ENCODE assay signal across 1 cellular context in genomic region chr6:26204332-26205160, GRCh38.
TF ChIP-seq lines count a peak whose summit lies in the region.

No MANE protein-coding gene starts in this region.

TF ChIP-seq in K562, 482 proteins besides CTCF, POLR2A, EP300 and RAD21 (continued from another document and continues in another):
- TF ChIP-seq TSHZ1 (CRISPR knock-in tag; IDR thresholded peaks at IDR 0.05) (no peak; the same call in 1 of the 2 replicates), IRF2 (CRISPR knock-in tag; IDR thresholded peaks at IDR 0.05) (no peak), U2AF2 (optimal IDR thresholded peaks at IDR 0.05; ENCODE audit: low read depth, low read length) (no peak), FIP1L1 (IDR thresholded peaks at IDR 0.05; ENCODE audit: low read depth, low read length, poor library complexity, severe bottlenecking) (peak; percentile 98), SMARCE1 (IDR thresholded peaks at IDR 0.05) (peak; percentile 44), MXI1 (IDR thresholded peaks at IDR 0.05; ENCODE audit: low read depth, low read length) (peak; percentile 59), TRIM24 (IDR thresholded peaks at IDR 0.05) (peak; percentile 52 to 64; a peak in 3 of 4 replicates), XRCC3 (IDR thresholded peaks at IDR 0.05) (no peak), ZNF609 (CRISPR knock-in tag; IDR thresholded peaks at IDR 0.05; ENCODE audit: borderline replicate concordance) (no peak), IRF1 (CRISPR knock-in tag; IDR thresholded peaks at IDR 0.05; ENCODE audit: borderline replicate concordance) (peak; percentile 65; the same call in 1 of the 2 replicates), HMG20B (CRISPR knock-in tag; IDR thresholded peaks at IDR 0.05) (peak; percentile 87; the same call in 1 of the 2 replicates), KAT7 (CRISPR knock-in tag; IDR thresholded peaks at IDR 0.05; ENCODE audit: borderline replicate concordance) (peak; percentile 98; the same call in 1 of the 2 replicates), ARID2 (IDR thresholded peaks at IDR 0.05) (0 out of 2 replicates have a peak, but pooled peaks have one; percentile 6), ZNF586 (CRISPR knock-in tag; conservative IDR thresholded peaks at IDR 0.05) (no peak), ILK (tag; IDR thresholded peaks at IDR 0.05; ENCODE audit: borderline replicate concordance, low read depth) (0 out of 2 replicates have a peak, but pooled peaks have one; percentile 13), TCFL5 (CRISPR knock-in tag; conservative IDR thresholded peaks at IDR 0.05) (0 out of 2 replicates have a peak, but pooled peaks have one; percentile 50), ZBTB9 (CRISPR knock-in tag; IDR thresholded peaks at IDR 0.05) (no peak), CEBPZ (IDR thresholded peaks at IDR 0.05; ENCODE audit: borderline replicate concordance, low read depth, low read length) (no peak), EP400 (IDR thresholded peaks at IDR 0.05) (peak; percentile 86), ZBTB49 (CRISPR knock-in tag; IDR thresholded peaks at IDR 0.05; ENCODE audit: borderline replicate concordance) (no peak; the same call in 1 of the 2 replicates), FOXJ3 (CRISPR knock-in tag; IDR thresholded peaks at IDR 0.05) (no peak), ZNF41 (CRISPR knock-in tag; conservative IDR thresholded peaks at IDR 0.05) (peak; percentile 6; the same call in 1 of the 2 replicates), GTF3C2 (IDR thresholded peaks at IDR 0.05; ENCODE audit: borderline replicate concordance, extremely low read depth, insufficient read length) (no peak), ERF (CRISPR knock-in tag; IDR thresholded peaks at IDR 0.05) (peak; percentile 55), TCF15 (CRISPR knock-in tag; IDR thresholded peaks at IDR 0.05) (no peak), IRF9 (tag; IDR thresholded peaks at IDR 0.05) (no peak), ZBED1 (IDR thresholded peaks at IDR 0.05) (peak; percentile 98), CHD4 (IDR thresholded peaks at IDR 0.05; ENCODE audit: insufficient read depth, insufficient replicate concordance, low read depth, low read length, poor library complexity, severe bottlenecking) (peak; percentile 30), SAFB2 (IDR thresholded peaks at IDR 0.05; ENCODE audit: borderline replicate concordance, low read depth, low read length, severe bottlenecking) (no peak), ZFP91 (CRISPR knock-in tag; IDR thresholded peaks at IDR 0.05) (peak; percentile 47; the same call in 1 of the 2 replicates), ATF7 (IDR thresholded peaks at IDR 0.05) (peak; percentile 100), GATAD2A (IDR thresholded peaks at IDR 0.05) (peak; percentile 69), ZNF174 (CRISPR knock-in tag; IDR thresholded peaks at IDR 0.05) (0 out of 2 replicates have a peak, but pooled peaks have one; percentile 10)
